23 cellular contexts compared by ENCODE assay signal in genomic region chr10:52347327-52347667, GRCh38. TPM values are rescaled to one million over a fixed set of nuclear protein-coding genes. Genes with fewer than 3 reads are reported as not detected.
"Had no signal": no experiment of that assay in that cellular context is flagged by ENCODE, and none has a peak within 500 bp of the region (broad histone marks: within the 10 kb centered on the region; RNA-seq: fewer than 3 reads in every experiment).

No MANE protein-coding gene starts in this region.

- H3K27ac ChIP-seq: SJSA1, SK-N-MC had no signal

- H3K4me3 ChIP-seq: MG63, SJSA1, SK-N-MC had no signal

- H3K4me1 ChIP-seq: SJSA1 had no signal

- H3K9me3 ChIP-seq: MG63, SJSA1 had no signal

- H3K36me3 ChIP-seq: MG63, SJSA1 had no signal

- H3K27me3 ChIP-seq: MG63, SJSA1 had no signal

- DNase-seq: IMR-90, Karpas-422, KG1, MG63, NCI-H1092, NCI-H1105 treated with DMSO at 0.1 percent for 48 hours, NCI-H1417 treated with DMSO at 0.1 percent for 48 hours, NCI-H146, NCI-H1694 treated with DMSO at 0.1 percent for 48 hours, NCI-H1930, NCI-H2081, NCI-H2107, NCI-H2227 treated with DMSO at 0.1 percent for 48 hours, NCI-H446, NCI-H510A, NCI-H524 treated with DMSO at 0.1 percent for 48 hours, NCI-H69, NCI-H774, Right ventricle myocardium superior, RPMI8226, SIG-M5 had no signal

RNA-seq across cellular contexts. Expression of gene DKK1, which starts 33.2 kb away (rescaled TPM):
- total RNA-seq: Right ventricle myocardium superior had no signal
